11 cellular contexts compared by ENCODE assay signal in genomic region chr11:76237041-76237649, GRCh38. TPM values are rescaled to one million over a fixed set of nuclear protein-coding genes. Genes with fewer than 3 reads are reported as not detected.
DNase-seq lines count a peak whose midpoint lies in the region; ATAC-seq and TF ChIP-seq lines count a peak whose summit lies in the region.
"Had no signal": no experiment of that assay in that cellular context is flagged by ENCODE, and none has a peak within 500 bp of the region (broad histone marks: within the 10 kb centered on the region; RNA-seq: fewer than 3 reads in every experiment).

No MANE protein-coding gene starts in this region.

- H3K27ac ChIP-seq in mammary epithelial cell (ENCODE audit: insufficient read depth, low read depth, low read length) (no peak overlapping the region), SJCRH30 (peak overlapping the region; percentile 44), iPS-18a (ENCODE audit: low read length) (no peak overlapping the region), upper lobe of left lung (peak overlapping the region; percentile 78 to 89 (median 86))

- no peak for TF ChIP-seq POLR2A in upper lobe of left lung (IDR thresholded peaks at IDR 0.05)

- TF ChIP-seq CTCF in MCF 10A (IDR thresholded peaks at IDR 0.05; ENCODE audit: unreplicated experiment) (no peak), mammary epithelial cell (conservative IDR thresholded peaks at IDR 0.05 in 1 of 2, IDR thresholded peaks at IDR 0.05 in 1 of 2; ENCODE audit: extremely low read depth in 1 of 2, insufficient read depth in 1 of 2, low read depth in 1 of 2, low read length in 2 of 2) (no peak), upper lobe of left lung (IDR thresholded peaks at IDR 0.05) (no peak)

- H3K36me3 Mint-ChIP-seq in MCF 10A (ENCODE audit: insufficient read depth, unreplicated experiment) = peaks cover 21% of the 10 kb centered on the region
- H3K36me3 Mint-ChIP-seq: CD14-positive monocyte had no signal

- 99% methylated on average over 8 of the region's 8 CpGs for WGBS in mammary epithelial cell (ENCODE audit: low coverage, missing lambda C conversion rate)
- 67 to 77% methylated on average over 8 of the region's 8 CpGs for WGBS in upper lobe of left lung, 2 donors

- no peak overlapping the region for H3K27ac Mint-ChIP-seq in MCF 10A (ENCODE audit: low read depth, unreplicated experiment)

- H3K9me3 Mint-ChIP-seq in MCF 10A (ENCODE audit: unreplicated experiment) = no peaks in the 10 kb centered on the region

- H3K79me2 ChIP-seq in mammary epithelial cell (ENCODE audit: insufficient read depth, low read length) = no peaks in the 10 kb centered on the region

- H3K9ac ChIP-seq in mammary epithelial cell (ENCODE audit: insufficient read depth, low read length) = no peak overlapping the region
- no peak overlapping the region for H3K9ac ChIP-seq in iPS-18a (ENCODE audit: low read length)

- no peaks in the 10 kb centered on the region for H4K20me1 ChIP-seq in mammary epithelial cell (ENCODE audit: insufficient read depth, low read length)

- CTCF ChIA-PET in MCF 10A (lab: Yijun Ruan, JAX) (interaction anchor here (0.6 to 1.0 kb wide), 3 partner anchors 28 to 340 kb away, joined by 3 to 4 read pairs (median 3); no protein-coding TSS in a partner anchor), mammary epithelial cell (lab: Charles Lee; ENCODE audit: low non-redundant PET) (interaction anchor here (0.7 kb wide), 1 partner anchor 19 kb away, joined by 6 read pairs; no protein-coding TSS in a partner anchor)

- H3K4me2 ChIP-seq in mammary epithelial cell (ENCODE audit: insufficient read depth, low read depth, low read length) = no peak overlapping the region

- H3K4me1 ChIP-seq in mammary epithelial cell (ENCODE audit: insufficient read depth, low read length) (peaks cover 16% of the 10 kb centered on the region), SJCRH30 (peaks cover 14% of the 10 kb centered on the region; the same call in 1 of the 2 replicates), iPS-18a (ENCODE audit: control insufficient read depth, low read depth, low read length) (peaks cover 4% of the 10 kb centered on the region), upper lobe of left lung (peaks cover 10 to 23% (median 17%) of the 10 kb centered on the region in 4 donors)

- H3K27me3 Mint-ChIP-seq in MCF 10A (ENCODE audit: insufficient read depth, unreplicated experiment) = no peaks in the 10 kb centered on the region

- dilution Hi-C loops in mammary epithelial cell (cut with HindIII; ENCODE audit: low sequenced_read_pairs) = no loop called here

- H3K36me3 ChIP-seq in mammary epithelial cell (ENCODE audit: insufficient read depth, low read length) (no peaks in the 10 kb centered on the region), SJCRH30 (no peaks in the 10 kb centered on the region), iPS-18a (ENCODE audit: control insufficient read depth, low read depth, low read length) (no peaks in the 10 kb centered on the region), upper lobe of left lung (no peaks in the 10 kb centered on the region)

- H3K4me1 Mint-ChIP-seq in MCF 10A (ENCODE audit: insufficient read depth, unreplicated experiment) = peaks cover 6% of the 10 kb centered on the region

- BruUV-seq in MCF 10A (replicated peaks; lab: Mats Ljungman, UMichigan) = no TSS peak
- BruUV-seq in mammary epithelial cell (replicated peaks; lab: Mats Ljungman, UMichigan) = no TSS peak

- intact Hi-C loops in MCF 10A (cut with micrococcal nuclease) (no loop called here), mammary epithelial cell (cut with micrococcal nuclease) (loop anchor here (5.0 to 10.0 kb wide), 2 partner anchors 548 to 1490 kb away; partner anchors contain the start of genes RNF169 and TSKU)

- H2AFZ ChIP-seq in mammary epithelial cell (ENCODE audit: low read depth, low read length) = no peak overlapping the region

- DNase-seq in MCF 10A (ENCODE audit: unreplicated experiment) = no peak
- no peak for DNase-seq in mammary epithelial cell
- no peak for DNase-seq in SJCRH30
- peak in 1 of 2 donors; percentile 41 for DNase-seq in upper lobe of left lung
- DNase-seq in DMS79 treated with DMSO at 0.1 percent for 48 hours (lab: John Stamatoyannopoulos, UW) = no peak
- DNase-seq in stimulated activated naive CD4-positive, alpha-beta T cell (lab: John Stamatoyannopoulos, UW) = no peak
- DNase-seq: NCI-H1105; stimulated activated CD4-positive, alpha-beta T cell treated with anti-CD3 and anti-CD28 coated beads, Interleukin-1b, Interleukin-23, amount 100 ng/mL, for 48 hours had no signal

- no peaks in the 10 kb centered on the region for H3K27me3 ChIP-seq in mammary epithelial cell (ENCODE audit: insufficient read depth, low read length)
- H3K27me3 ChIP-seq in SJCRH30 = no peaks in the 10 kb centered on the region
- peaks cover 15% of the 10 kb centered on the region for H3K27me3 ChIP-seq in iPS-18a (ENCODE audit: control insufficient read depth, insufficient read depth, low read length)
- H3K27me3 ChIP-seq in upper lobe of left lung = no peaks in the 10 kb centered on the region

- H3K4me3 ChIP-seq in mammary epithelial cell (replicated peaks in 1 of 3; ENCODE audit: insufficient read depth in 1 of 3, low read depth in 2 of 3, low read length in 3 of 3) = no peak overlapping the region
- H3K4me3 ChIP-seq in SJCRH30 = peak overlapping the region; percentile 81
- H3K4me3 ChIP-seq in iPS-18a (ENCODE audit: low read length) = peak overlapping the region; percentile 93
- no peak overlapping the region for H3K4me3 ChIP-seq in upper lobe of left lung

- peak overlapping the region; percentile 99 for H3K4me3 Mint-ChIP-seq in MCF 10A (ENCODE audit: unreplicated experiment)

- ATAC-seq in upper lobe of left lung (ENCODE audit: low FRiP score in 2 of 2) (no peak), GM21529 (IDR thresholded peaks at IDR 0.05; ENCODE audit: unreplicated experiment) (no peak)

- no peaks in the 10 kb centered on the region for H3K9me3 ChIP-seq in mammary epithelial cell (replicated peaks; ENCODE audit: insufficient read depth, low read length)
- H3K9me3 ChIP-seq in SJCRH30 (replicated peaks) = no peaks in the 10 kb centered on the region
- H3K9me3 ChIP-seq in iPS-18a (ENCODE audit: control insufficient read depth, low read depth, low read length) = no peaks in the 10 kb centered on the region
- no peaks in the 10 kb centered on the region for H3K9me3 ChIP-seq in upper lobe of left lung

- TF ChIP-seq EP300 in upper lobe of left lung (IDR thresholded peaks at IDR 0.05) = no peak

- POLR2A ChIA-PET in MCF 10A (lab: Yijun Ruan, JAX) = interaction anchor here (1.1 to 3.6 kb wide), 5 partner anchors 9 to 30 kb away, joined by 3 to 20 read pairs (median 7); no protein-coding TSS in a partner anchor

- in situ Hi-C loops in mammary epithelial cell (cut with MboI; ENCODE audit: low sequenced_read_pairs in 2 of 2) = no loop called here

RNA-seq across cellular contexts. Expression of gene WNT11, which starts 30.8 kb away (rescaled TPM):
- not detected in 2 replicates for total RNA-seq in MCF 10A (2022)
- total RNA-seq in mammary epithelial cell = under 1 TPM in 1 of 2 donors, not detected in 1; 0.17 TPM
- not detected for polyA plus RNA-seq in mammary epithelial cell
- not detected for polyA minus RNA-seq in mammary epithelial cell
- 26.8 and 27.5 TPM in 2 replicates for total RNA-seq in SJCRH30 (2014; rRNA removed; shearing (Covaris generic))
- total RNA-seq in upper lobe of left lung = 10 to 100 TPM in 1 of 6 donors, 1 to 10 TPM in 5; 1.7 to 12.9 (median 4.1) TPM

Comparison
In these comparisons a context has a peak if more than half of its experiments do, and no peak if none do; other contexts are left out.
1. H3K27ac ChIP-seq: peak in SJCRH30 (single experiment) and upper lobe of left lung (4 of 4); none in mammary epithelial cell (single experiment) and iPS-18a (single experiment).
2. H3K4me3 ChIP-seq: peak in SJCRH30 (single experiment) and iPS-18a (single experiment); none in mammary epithelial cell (0 of 3) and upper lobe of left lung (0 of 4).